21 cellular contexts compared by ENCODE assay signal in genomic region chr21:43935711-43936110, GRCh38.
A peak's percentile ranks its signal among the peaks of the same experiment; 100 is the strongest.
DNase-seq lines count a peak whose midpoint lies in the region; ATAC-seq and TF ChIP-seq lines count a peak whose summit lies in the region.
"Had no signal": no experiment of that assay in that cellular context is flagged by ENCODE, and none has a peak within 500 bp of the region (broad histone marks: within the 10 kb centered on the region; RNA-seq: fewer than 3 reads in every experiment).

No MANE protein-coding gene starts in this region.

- H3K4me3 Mint-ChIP-seq in GM23338: no peak overlapping the region
- no peak overlapping the region for H3K4me3 Mint-ChIP-seq in HFFc6
- H3K4me3 Mint-ChIP-seq: activated CD4-positive, alpha-beta T cell treated with anti-CD3 and anti-CD28 coated beads, Interleukin-2, amount 10 ng/mL, durations not matched to agents 7 days and 5 days; endodermal cell; H9; neural crest cell; stimulated activated naive CD8-positive, alpha-beta T cell treated with anti-CD3 and anti-CD28 coated beads, Interleukin-15, Interleukin-2, amounts not matched to agents 100 ng/mL and 50 ng/mL, for 24 hours had no signal

- CTCF ChIA-PET in HEK293 (lab: Yijun Ruan, JAX): no interaction called here

- H3K4me1 Mint-ChIP-seq in GM23338: peaks cover 9% of the 10 kb centered on the region
- H3K4me1 Mint-ChIP-seq in HFFc6 (ENCODE audit: low read depth): no peaks in the 10 kb centered on the region

- H3K4me1 ChIP-seq in HEK293 (ENCODE audit: control insufficient read depth, insufficient read depth, low read length) (peaks cover 4% of the 10 kb centered on the region; the same call in 1 of the 2 replicates), gastrocnemius medialis (peaks cover 37 to 71% of the 10 kb centered on the region in 2 donors), GM23338 (ENCODE audit: insufficient read depth) (no peaks in the 10 kb centered on the region; the same call in 1 of the 2 replicates)

- H3K27ac Mint-ChIP-seq in GM23338 (no peak overlapping the region), HFFc6 (no peak overlapping the region)
- H3K27ac Mint-ChIP-seq: activated CD4-positive, alpha-beta T cell treated with anti-CD3 and anti-CD28 coated beads, Interleukin-2, amount 10 ng/mL, durations not matched to agents 7 days and 5 days; endodermal cell; stimulated activated naive CD8-positive, alpha-beta T cell treated with anti-CD3 and anti-CD28 coated beads, Interleukin-15, Interleukin-2, amounts not matched to agents 100 ng/mL and 50 ng/mL, for 24 hours had no signal

- no peaks in the 10 kb centered on the region for H3K9me2 ChIP-seq in GM23338 (ENCODE audit: insufficient read depth)

- TF ChIP-seq CTCF in HEK293 (tag by site-specific recombination; IDR thresholded peaks at IDR 0.05) (no peak), dorsolateral prefrontal cortex (IDR thresholded peaks at IDR 0.05 in 54 of 56, conservative IDR thresholded peaks at IDR 0.05 in 2 of 56; ENCODE audit: low read depth in 1 of 56, partially characterized antibody in 56 of 56) (no peak), gastrocnemius medialis (IDR thresholded peaks at IDR 0.05 in 4 of 5, conservative IDR thresholded peaks at IDR 0.05 in 1 of 5) (no peak), GM23338 (conservative IDR thresholded peaks at IDR 0.05; ENCODE audit: low read depth in 2 of 2) (no peak), HFFc6 (IDR thresholded peaks at IDR 0.05) (no peak)

- H3K4me3 ChIP-seq in HEK293 (ENCODE audit: low read depth, low read length): no peak overlapping the region
- peak overlapping the region in 1 of 59 donors; percentile 0 for H3K4me3 ChIP-seq in dorsolateral prefrontal cortex
- H3K4me3 ChIP-seq in gastrocnemius medialis: no peak overlapping the region
- H3K4me3 ChIP-seq in GM23338: no peak overlapping the region
- H3K4me3 ChIP-seq: Peyer's patch had no signal

- POLR2A ChIA-PET in HEK293 (lab: Yijun Ruan, JAX): no interaction called here

- H3K27ac ChIP-seq in HEK293 (ENCODE audit: extremely low read depth, low read depth, low read length) (no peak overlapping the region), dorsolateral prefrontal cortex (peak overlapping the region in 57 of 59 donors; percentile 12 to 87 (median 74)), gastrocnemius medialis (peak overlapping the region; percentile 70 to 98 (median 90)), GM23338 (ENCODE audit: low read depth) (no peak overlapping the region)
- H3K27ac ChIP-seq: Peyer's patch had no signal

- H4K20me1 ChIP-seq in GM23338 (replicated peaks; ENCODE audit: insufficient read depth): no peaks in the 10 kb centered on the region

- no peaks in the 10 kb centered on the region for H3K9me3 ChIP-seq in HEK293 (ENCODE audit: control insufficient read depth, insufficient read depth, low read depth, low read length)
- H3K9me3 ChIP-seq in gastrocnemius medialis: no peaks in the 10 kb centered on the region
- H3K9me3 ChIP-seq: Peyer's patch had no signal

- H3K9me3 Mint-ChIP-seq in GM23338: no peaks in the 10 kb centered on the region
- H3K9me3 Mint-ChIP-seq in HFFc6: no peaks in the 10 kb centered on the region
- H3K9me3 Mint-ChIP-seq: activated CD4-positive, alpha-beta T cell treated with anti-CD3 and anti-CD28 coated beads, Interleukin-2, amount 10 ng/mL, durations not matched to agents 7 days and 5 days; endodermal cell; H9; neural crest cell; stimulated activated naive CD8-positive, alpha-beta T cell treated with anti-CD3 and anti-CD28 coated beads, Interleukin-15, Interleukin-2, amounts not matched to agents 100 ng/mL and 50 ng/mL, for 24 hours had no signal

- intact Hi-C loops in dorsolateral prefrontal cortex (cut with DNase I): loop anchor here (2.0 to 10.0 kb wide), 5 partner anchors 35 to 123 kb away; partner anchors contain the start of gene AGPAT3 (in 1 of the 2)
- intact Hi-C loops in gastrocnemius medialis (cut with DNase I; ENCODE audit: low total_unique reads): no loop called here

- in situ Hi-C loops in G401 (cut with HindIII; ENCODE audit: low sequenced_read_pairs) (no loop called here), gastrocnemius medialis (cut with MboI; ENCODE audit: low sequenced_read_pairs in 4 of 4) (loop anchor here in 1 of 4 donors (25.0 kb wide), 1 partner anchor 98 kb away; no protein-coding TSS in a partner anchor)

- H3K27me3 ChIP-seq in dorsolateral prefrontal cortex: no peaks in the 10 kb centered on the region
- H3K27me3 ChIP-seq in gastrocnemius medialis: no peaks in the 10 kb centered on the region
- no peaks in the 10 kb centered on the region for H3K27me3 ChIP-seq in GM23338 (ENCODE audit: insufficient read depth)
- H3K27me3 ChIP-seq: Peyer's patch had no signal

- H3K36me3 ChIP-seq in HEK293 (ENCODE audit: control insufficient read depth in 2 of 2, insufficient read depth in 1 of 2, low read length in 2 of 2) (peaks cover 3 to 17% of the 10 kb centered on the region in 2 experiments; a peak in 2 of 3 replicates), gastrocnemius medialis (no peaks in the 10 kb centered on the region), GM23338 (ENCODE audit: insufficient read depth) (no peaks in the 10 kb centered on the region)

- no peaks in the 10 kb centered on the region for H3F3A ChIP-seq in GM23338 (replicated peaks; ENCODE audit: low read depth)

- ATAC-seq in gastrocnemius medialis (no peak), GM23338 (no peak)

- H2AFZ ChIP-seq in GM23338: no peak overlapping the region

- peak; percentile 40 for DNase-seq in G401 (ENCODE audit: low spot score)
- peak in 1 of 10 donors; percentile 33 for DNase-seq in dorsolateral prefrontal cortex
- DNase-seq in gastrocnemius medialis: no peak
- no peak for DNase-seq in activated T-cell treated with anti-CD3 and anti-CD28 coated beads, Interleukin-2, amount 50 U/mL, for 48 hours
- no peak for DNase-seq in GM23338 (ENCODE audit: low spot score)
- DNase-seq in HFFc6: no peak
- DNase-seq: activated CD4-positive, alpha-beta T cell treated with anti-CD3 and anti-CD28 coated beads, Interleukin-2, amount 10 ng/mL, durations not matched to agents 7 days and 5 days; activated CD8-positive, alpha-beta memory T cell treated with anti-CD3 and anti-CD28 coated beads, Interleukin-2, amount 50 U/mL, for 48 hours; activated gamma-delta T cell; COR-L47; endodermal cell; H9; hippocampal formation; IMR-90; kidney; NCI-H2081 treated with DMSO at 0.1 percent for 48 hours; Peyer's patch; retina had no signal

- H3K79me2 ChIP-seq in GM23338 (replicated peaks; ENCODE audit: insufficient read depth): no peaks in the 10 kb centered on the region

- H3K36me3 Mint-ChIP-seq in GM23338 (ENCODE audit: low read depth) (no peaks in the 10 kb centered on the region), HFFc6 (ENCODE audit: low read depth) (peaks cover 11% of the 10 kb centered on the region)

- no peak for TF ChIP-seq POLR2A in gastrocnemius medialis (IDR thresholded peaks at IDR 0.05)

- no peak overlapping the region for H3K4me2 ChIP-seq in GM23338

- peaks cover 20% of the 10 kb centered on the region for H3K27me3 Mint-ChIP-seq in GM23338 (ENCODE audit: insufficient read depth, low read depth, poor library complexity)
- H3K27me3 Mint-ChIP-seq in HFFc6 (ENCODE audit: insufficient read depth): peaks cover 1% of the 10 kb centered on the region; the same call in 1 of the 2 replicates
- H3K27me3 Mint-ChIP-seq: activated CD4-positive, alpha-beta T cell treated with anti-CD3 and anti-CD28 coated beads, Interleukin-2, amount 10 ng/mL, durations not matched to agents 7 days and 5 days; stimulated activated naive CD8-positive, alpha-beta T cell treated with anti-CD3 and anti-CD28 coated beads, Interleukin-15, Interleukin-2, amounts not matched to agents 100 ng/mL and 50 ng/mL, for 24 hours had no signal

TF ChIP-seq in HEK293, 187 proteins besides CTCF, POLR2A, EP300 and RAD21 (continues in another document):
- TF ChIP-seq ZNF629 (tag by site-specific recombination; IDR thresholded peaks at IDR 0.05) (no peak), ZNF624 (tag by site-specific recombination; IDR thresholded peaks at IDR 0.05) (no peak), ZNF391 (tag by site-specific recombination; IDR thresholded peaks at IDR 0.05; ENCODE audit: borderline replicate concordance, low read depth) (no peak), GLIS2 (tag by site-specific recombination; IDR thresholded peaks at IDR 0.05) (no peak), ZNF324 (tag by site-specific recombination; IDR thresholded peaks at IDR 0.05) (no peak), GLIS1 (tag by site-specific recombination; IDR thresholded peaks at IDR 0.05) (no peak), ELK4 (IDR thresholded peaks at IDR 0.05; ENCODE audit: borderline replicate concordance, low read depth, low read length) (no peak), ZNF184 (tag by site-specific recombination; IDR thresholded peaks at IDR 0.05) (no peak)

TF ChIP-seq in GM23338, 12 proteins besides CTCF, POLR2A, EP300 and RAD21 (continues in another document):
- no peak for TF ChIP-seq NANOG (IDR thresholded peaks at IDR 0.05; ENCODE audit: borderline replicate concordance)
- TF ChIP-seq STAT1 (IDR thresholded peaks at IDR 0.05; ENCODE audit: unreplicated experiment): no peak
- TF ChIP-seq CREB1 (CRISPR knock-in tag; IDR thresholded peaks at IDR 0.05; ENCODE audit: low read depth): no peak
- TF ChIP-seq, protein P1, sequence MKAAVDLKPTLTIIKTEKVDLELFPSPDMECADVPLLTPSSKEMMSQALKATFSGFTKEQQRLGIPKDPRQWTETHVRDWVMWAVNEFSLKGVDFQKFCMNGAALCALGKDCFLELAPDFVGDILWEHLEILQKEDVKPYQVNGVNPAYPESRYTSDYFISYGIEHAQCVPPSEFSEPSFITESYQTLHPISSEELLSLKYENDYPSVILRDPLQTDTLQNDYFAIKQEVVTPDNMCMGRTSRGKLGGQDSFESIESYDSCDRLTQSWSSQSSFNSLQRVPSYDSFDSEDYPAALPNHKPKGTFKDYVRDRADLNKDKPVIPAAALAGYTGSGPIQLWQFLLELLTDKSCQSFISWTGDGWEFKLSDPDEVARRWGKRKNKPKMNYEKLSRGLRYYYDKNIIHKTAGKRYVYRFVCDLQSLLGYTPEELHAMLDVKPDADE (IDR thresholded peaks at IDR 0.05): no peak
- no peak for TF ChIP-seq EZH2 (IDR thresholded peaks at IDR 0.05; ENCODE audit: low read depth, unreplicated experiment)

Comparison
In these comparisons a context has a peak if more than half of its experiments do, and no peak if none do; other contexts are left out.
1. H3K27ac ChIP-seq: peak in dorsolateral prefrontal cortex (57 of 59) and gastrocnemius medialis (4 of 4); none in HEK293 (single experiment) and GM23338 (single experiment).